ENCODE assay signal across 11 cellular contexts in genomic region chr2:70121627-70122372, GRCh38. TPM values are rescaled to one million over a fixed set of nuclear protein-coding genes. Genes with fewer than 3 reads are reported as not detected.
DNase-seq lines count a peak whose midpoint lies in the region; ATAC-seq and TF ChIP-seq lines count a peak whose summit lies in the region.
"Had no signal": no experiment of that assay in that cellular context is flagged by ENCODE, and none has a peak within 500 bp of the region (broad histone marks: within the 10 kb centered on the region; RNA-seq: fewer than 3 reads in every experiment).

No MANE protein-coding gene starts in this region.

- H3K4me3 Mint-ChIP-seq in activated CD8-positive, alpha-beta T cell treated with anti-CD3 and anti-CD28 coated beads for 36 hours, result peak overlapping the region; percentile 9
- H3K4me3 Mint-ChIP-seq in naive B cell, result peak overlapping the region; percentile 30 to 90 (median 76)

- H3K4me1 Mint-ChIP-seq in activated CD8-positive, alpha-beta T cell treated with anti-CD3 and anti-CD28 coated beads for 36 hours (ENCODE audit: low read depth), result peaks cover 63% of the 10 kb centered on the region
- peaks cover 57 to 85% (median 74%) of the 10 kb centered on the region in 3 donors for H3K4me1 Mint-ChIP-seq in naive B cell

- intact Hi-C loops in heart left ventricle (cut with DNase I), result loop anchor here in 5 of 10 donors (2.0 to 5.0 kb wide), 2 partner anchors 33 to 34 kb away; partner anchors contain the start of gene PCBP1 (in 4 of the 5)
- intact Hi-C loops in left ventricle myocardium superior (cut with micrococcal nuclease), result no loop called here
- intact Hi-C loops in activated CD8-positive, alpha-beta T cell treated with anti-CD3 and anti-CD28 coated beads for 36 hours (cut with micrococcal nuclease), result no loop called here

- CTCF ChIA-PET in activated CD8-positive, alpha-beta T cell treated with anti-CD3 and anti-CD28 coated beads for 36 hours (lab: Charles Lee), result interaction anchor here (0.6 to 2.2 kb wide), 15 partner anchors 11 to 210 kb away, joined by 3 to 7 read pairs (median 4); no protein-coding TSS in a partner anchor

- H3K9me3 ChIP-seq in heart left ventricle, result no peaks in the 10 kb centered on the region

- DNase-seq in heart left ventricle, result no peak
- DNase-seq in left ventricle myocardium superior, result no peak
- DNase-seq in activated CD8-positive, alpha-beta T cell treated with anti-CD3 and anti-CD28 coated beads for 36 hours, result peak; percentile 48
- DNase-seq in naive B cell, result no peak
- DNase-seq in stimulated activated CD4-positive, alpha-beta T cell treated with anti-CD3 and anti-CD28 coated beads, Interleukin-4, amount 100 ng/mL, for 4 hours, result no peak
- DNase-seq: activated gamma-delta T cell, C1 segment of cervical spinal cord, NCI-H1092 had no signal

- no peaks in the 10 kb centered on the region for H3K9me3 Mint-ChIP-seq in activated CD8-positive, alpha-beta T cell treated with anti-CD3 and anti-CD28 coated beads for 36 hours
- H3K9me3 Mint-ChIP-seq in naive B cell, result peaks cover 0 to 4% (median 0%) of the 10 kb centered on the region in 7 donors

- no peak for TF ChIP-seq CTCF in heart left ventricle (IDR thresholded peaks at IDR 0.05)
- TF ChIP-seq CTCF in activated CD8-positive, alpha-beta T cell treated with anti-CD3 and anti-CD28 coated beads for 36 hours (IDR thresholded peaks at IDR 0.05), result no peak

- no peak for ATAC-seq in heart left ventricle
- ATAC-seq in left ventricle myocardium superior, result no peak
- no peak for ATAC-seq in activated CD8-positive, alpha-beta T cell treated with anti-CD3 and anti-CD28 coated beads for 36 hours
- ATAC-seq in naive B cell (ENCODE audit: low read depth in 2 of 2), result no peak
- no peak for ATAC-seq in GM21717 (IDR thresholded peaks at IDR 0.05; ENCODE audit: unreplicated experiment)
- no peak for ATAC-seq in GM21619 (IDR thresholded peaks at IDR 0.05; ENCODE audit: unreplicated experiment)

- no peaks in the 10 kb centered on the region for H3K27me3 ChIP-seq in heart left ventricle

- no peak overlapping the region for H3K4me3 ChIP-seq in heart left ventricle
- H3K4me3 ChIP-seq in urinary bladder (ENCODE audit: low read depth, low read length), result no peak overlapping the region

- H3K4me1 ChIP-seq in heart left ventricle (peaks cover 6 to 71% (median 32%) of the 10 kb centered on the region in 12 donors), urinary bladder (ENCODE audit: insufficient read depth) (no peaks in the 10 kb centered on the region)

- POLR2A ChIA-PET in activated CD8-positive, alpha-beta T cell treated with anti-CD3 and anti-CD28 coated beads for 36 hours (lab: Charles Lee), result interaction anchor here (1.0 to 38.3 kb wide), 6 partner anchors 11 to 40 kb away, joined by 4 to 955 read pairs (median 46); partner anchors contain the start of gene PCBP1

- 51 to 63% (median 60%) methylated on average over 6 of the region's 6 CpGs for WGBS in heart left ventricle, 4 donors
- WGBS in urinary bladder, result 42% methylated on average over 6 of the region's 6 CpGs

- H3K27ac Mint-ChIP-seq in activated CD8-positive, alpha-beta T cell treated with anti-CD3 and anti-CD28 coated beads for 36 hours, result peak overlapping the region; percentile 100
- H3K27ac Mint-ChIP-seq in naive B cell, result peak overlapping the region; percentile 83 to 100 (median 98)

- peaks cover 20% of the 10 kb centered on the region for H3K36me3 Mint-ChIP-seq in activated CD8-positive, alpha-beta T cell treated with anti-CD3 and anti-CD28 coated beads for 36 hours (ENCODE audit: low read depth)
- no peaks in the 10 kb centered on the region for H3K36me3 Mint-ChIP-seq in naive B cell

- H3K36me3 ChIP-seq in heart left ventricle, result no peaks in the 10 kb centered on the region
- H3K36me3 ChIP-seq in urinary bladder (ENCODE audit: insufficient read depth), result no peaks in the 10 kb centered on the region

- H3K27me3 Mint-ChIP-seq in activated CD8-positive, alpha-beta T cell treated with anti-CD3 and anti-CD28 coated beads for 36 hours, result no peaks in the 10 kb centered on the region
- H3K27me3 Mint-ChIP-seq in naive B cell, result no peaks in the 10 kb centered on the region

- peak overlapping the region; percentile 6 to 100 (median 26) for H3K27ac ChIP-seq in heart left ventricle
- peak overlapping the region; percentile 26 for H3K27ac ChIP-seq in urinary bladder (ENCODE audit: low read depth)

- TF ChIP-seq POLR2A in heart left ventricle (IDR thresholded peaks at IDR 0.05), result no peak

RNA-seq across cellular contexts. Expression of gene PCBP1, which starts 34.5 kb away (rescaled TPM):
- total RNA-seq in heart left ventricle, result 100 to 1,000 TPM; 106 to 274 (median 199) TPM
- polyA plus RNA-seq in heart left ventricle, result 100 to 1,000 TPM; 212 to 296 TPM
- total RNA-seq in left ventricle myocardium superior, result 211 TPM
- 100 to 1,000 TPM; 470 to 489 TPM for total RNA-seq in activated CD8-positive, alpha-beta T cell treated with anti-CD3 and anti-CD28 coated beads for 36 hours
- 100 to 1,000 TPM; 108 to 148 (median 126) TPM for polyA plus RNA-seq in naive B cell (ENCODE audit: low read depth in 6 of 6)
- total RNA-seq in urinary bladder, result 51.8 TPM
- 370 TPM for polyA plus RNA-seq in urinary bladder
